Comparison of ENCODE assay signal across 6 cellular contexts in genomic region chr17:28716740-28717577, GRCh38. TPM values are rescaled to one million over a fixed set of nuclear protein-coding genes. Genes with fewer than 3 reads are reported as not detected.
DNase-seq lines count a peak whose midpoint lies in the region; ATAC-seq, FAIRE-seq and TF ChIP-seq lines count a peak whose summit lies in the region.

No MANE protein-coding gene starts in this region.

- peak in 1 of 2 experiments; percentile 55 for DNase-seq in A549 (ENCODE audit: low read depth in 1 of 2, low spot score in 1 of 2)
- peak; percentile 5 for DNase-seq in RCC 7860 (ENCODE audit: low spot score)
- DNase-seq in NCI-H1930 (lab: John Stamatoyannopoulos, UW) = no peak

- ATAC-seq in A549 (peak; percentile 2 to 3; a peak in 5 of 6 replicates), HG03565 (IDR thresholded peaks at IDR 0.05; ENCODE audit: unreplicated experiment) (no peak), HG02840 (IDR thresholded peaks at IDR 0.05; ENCODE audit: low FRiP score, unreplicated experiment) (no peak)

- H3K4me1 ChIP-seq in A549 = peaks cover 29% of the 10 kb centered on the region

- FAIRE-seq in A549 (lab: Jason Lieb, UNC) (no peak), RCC 7860 (lab: Jason Lieb, UNC) (no peak)

- no peak for TF ChIP-seq RAD21 in A549 (conservative IDR thresholded peaks at IDR 0.05 in 1 of 2, IDR thresholded peaks at IDR 0.05 in 1 of 2)

- POLR2A ChIA-PET in A549 (lab: Yijun Ruan, JAX) = interaction anchor here (0.6 to 1.4 kb wide), 4 partner anchors 10 to 72 kb away, joined by 3 to 4 read pairs (median 4); partner anchors contain the start of gene BLTP2

- H3K9me3 ChIP-seq in A549 (no peaks in the 10 kb centered on the region), iPS-18c (ENCODE audit: control insufficient read depth, insufficient read depth, low read length) (no peaks in the 10 kb centered on the region)

- whole genome bisulfite sequencing in A549 (ENCODE audit: missing lambda C conversion rate) = 6% methylated on average over 29 of the region's 63 CpGs

- H3K4me3 ChIP-seq in A549 = peak overlapping the region; percentile 77
- peak overlapping the region; percentile 86 for H3K4me3 ChIP-seq in iPS-18c (ENCODE audit: insufficient read depth, low read depth, low read length)

- CTCF ChIA-PET in A549 (lab: Yijun Ruan, JAX) = interaction anchor here (0.5 to 17.6 kb wide), 7 partner anchors 9 to 236 kb away, joined by 3 to 335 read pairs (median 7); partner anchors contain the start of genes BLTP2, SDF2, SUPT6H and TLCD1

- H3K27ac ChIP-seq in A549 = peak overlapping the region; percentile 96

- H3K4me2 ChIP-seq in A549 = peak overlapping the region; percentile 90

- no peak for TF ChIP-seq EP300 in A549 (IDR thresholded peaks at IDR 0.05)

- no peak for TF ChIP-seq POLR2A in A549 (IDR thresholded peaks at IDR 0.05; ENCODE audit: low read length)

- no peak for TF ChIP-seq CTCF in A549 (IDR thresholded peaks at IDR 0.05)

TF ChIP-seq in A549, 52 proteins besides CTCF, POLR2A, EP300 and RAD21:
- TF ChIP-seq MYC (IDR thresholded peaks at IDR 0.05; ENCODE audit: borderline replicate concordance, low read length) (no peak), NPAS2 (CRISPR knock-in tag; IDR thresholded peaks at IDR 0.05; ENCODE audit: borderline replicate concordance) (no peak), JUN (IDR thresholded peaks at IDR 0.05) (no peak)
- TF ChIP-seq, protein P1, sequence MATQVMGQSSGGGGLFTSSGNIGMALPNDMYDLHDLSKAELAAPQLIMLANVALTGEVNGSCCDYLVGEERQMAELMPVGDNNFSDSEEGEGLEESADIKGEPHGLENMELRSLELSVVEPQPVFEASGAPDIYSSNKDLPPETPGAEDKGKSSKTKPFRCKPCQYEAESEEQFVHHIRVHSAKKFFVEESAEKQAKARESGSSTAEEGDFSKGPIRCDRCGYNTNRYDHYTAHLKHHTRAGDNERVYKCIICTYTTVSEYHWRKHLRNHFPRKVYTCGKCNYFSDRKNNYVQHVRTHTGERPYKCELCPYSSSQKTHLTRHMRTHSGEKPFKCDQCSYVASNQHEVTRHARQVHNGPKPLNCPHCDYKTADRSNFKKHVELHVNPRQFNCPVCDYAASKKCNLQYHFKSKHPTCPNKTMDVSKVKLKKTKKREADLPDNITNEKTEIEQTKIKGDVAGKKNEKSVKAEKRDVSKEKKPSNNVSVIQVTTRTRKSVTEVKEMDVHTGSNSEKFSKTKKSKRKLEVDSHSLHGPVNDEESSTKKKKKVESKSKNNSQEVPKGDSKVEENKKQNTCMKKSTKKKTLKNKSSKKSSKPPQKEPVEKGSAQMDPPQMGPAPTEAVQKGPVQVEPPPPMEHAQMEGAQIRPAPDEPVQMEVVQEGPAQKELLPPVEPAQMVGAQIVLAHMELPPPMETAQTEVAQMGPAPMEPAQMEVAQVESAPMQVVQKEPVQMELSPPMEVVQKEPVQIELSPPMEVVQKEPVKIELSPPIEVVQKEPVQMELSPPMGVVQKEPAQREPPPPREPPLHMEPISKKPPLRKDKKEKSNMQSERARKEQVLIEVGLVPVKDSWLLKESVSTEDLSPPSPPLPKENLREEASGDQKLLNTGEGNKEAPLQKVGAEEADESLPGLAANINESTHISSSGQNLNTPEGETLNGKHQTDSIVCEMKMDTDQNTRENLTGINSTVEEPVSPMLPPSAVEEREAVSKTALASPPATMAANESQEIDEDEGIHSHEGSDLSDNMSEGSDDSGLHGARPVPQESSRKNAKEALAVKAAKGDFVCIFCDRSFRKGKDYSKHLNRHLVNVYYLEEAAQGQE (IDR thresholded peaks at IDR 0.05) = no peak

RNA-seq across cellular contexts. Expression of gene RAB34, which starts 0.7 kb away (rescaled TPM):
- polyA plus RNA-seq in A549 (2011; rRNA removed) (288 and 328 TPM in 2 replicates), A549 (2017; fragmentation: RNase III; extraction: RNeasy Plus Mini Kit Qiagen cat#74134 plus additional on column Dnase treatment) (207 to 212 TPM (median 211 TPM) in 3 replicates)
- polyA plus RNA-seq in A549 (2012; cell fraction: cytosol; rRNA removed) = 306 and 359 TPM in 2 replicates
- 404 and 498 TPM in 2 replicates for polyA plus RNA-seq in A549 (2012; cell fraction: nucleus; rRNA removed)
- polyA minus RNA-seq in A549 (2011; rRNA and poly(A)+ RNA removed) = 241 and 290 TPM in 2 replicates

RNA-seq across cellular contexts. Expression of gene RPL23A, which starts 2.8 kb away (rescaled TPM):
- polyA plus RNA-seq in A549 (2011; rRNA removed) = 2,521 and 2,887 TPM in 2 replicates
- 981 and 1,405 TPM in 2 replicates for polyA plus RNA-seq in A549 (2012; cell fraction: cytosol; rRNA removed)
- 284 and 498 TPM in 2 replicates for polyA plus RNA-seq in A549 (2012; cell fraction: nucleus; rRNA removed)
- polyA plus RNA-seq in A549 (2017; fragmentation: RNase III; extraction: RNeasy Plus Mini Kit Qiagen cat#74134 plus additional on column Dnase treatment) = 1,026 to 1,151 TPM (median 1,061 TPM) in 3 replicates
- polyA minus RNA-seq in A549 (2011; rRNA and poly(A)+ RNA removed) = 955 and 1,173 TPM in 2 replicates

RNA-seq across cellular contexts. Expression of gene PROCA1, which starts 5.3 kb away (rescaled TPM):
- polyA plus RNA-seq in A549 (2011; rRNA removed) (3.8 and 4.0 TPM in 2 replicates), A549 (2017; fragmentation: RNase III; extraction: RNeasy Plus Mini Kit Qiagen cat#74134 plus additional on column Dnase treatment) (2.5 to 4.9 TPM (median 4.2 TPM) in 3 replicates)
- polyA plus RNA-seq in A549 (2012; cell fraction: cytosol; rRNA removed) = 4.9 and 5.3 TPM in 2 replicates
- polyA plus RNA-seq in A549 (2012; cell fraction: nucleus; rRNA removed) = 20.2 and 24.0 TPM in 2 replicates
- polyA minus RNA-seq in A549 (2011; rRNA and poly(A)+ RNA removed) = 2.0 and 3.1 TPM in 2 replicates

RNA-seq across cellular contexts. Expression of gene TLCD1, which starts 9.1 kb away (rescaled TPM):
- polyA plus RNA-seq in A549 (2011; rRNA removed) = 83.3 and 86.7 TPM in 2 replicates
- polyA plus RNA-seq in A549 (2012; cell fraction: cytosol; rRNA removed) = 102 and 124 TPM in 2 replicates
- 56.4 and 64.3 TPM in 2 replicates for polyA plus RNA-seq in A549 (2012; cell fraction: nucleus; rRNA removed)
- polyA plus RNA-seq in A549 (2017; fragmentation: RNase III; extraction: RNeasy Plus Mini Kit Qiagen cat#74134 plus additional on column Dnase treatment) = 36.7 to 43.9 TPM (median 37.7 TPM) in 3 replicates
- polyA minus RNA-seq in A549 (2011; rRNA and poly(A)+ RNA removed) = 55.9 and 70.3 TPM in 2 replicates

RNA-seq across cellular contexts. Expression of gene NEK8, which starts 11.6 kb away (rescaled TPM):
- polyA plus RNA-seq in A549 (2011; rRNA removed) (5.1 and 7.7 TPM in 2 replicates), A549 (2017; fragmentation: RNase III; extraction: RNeasy Plus Mini Kit Qiagen cat#74134 plus additional on column Dnase treatment) (4.2 to 5.8 TPM (median 5.3 TPM) in 3 replicates)
- 7.1 and 7.7 TPM in 2 replicates for polyA plus RNA-seq in A549 (2012; cell fraction: cytosol; rRNA removed)
- 18.7 and 22.2 TPM in 2 replicates for polyA plus RNA-seq in A549 (2012; cell fraction: nucleus; rRNA removed)
- polyA minus RNA-seq in A549 (2011; rRNA and poly(A)+ RNA removed) = 11.4 and 16.4 TPM in 2 replicates

Comparison
In these comparisons a context has a peak if more than half of its experiments do, and no peak if none do; other contexts are left out.
1. ATAC-seq: peak in A549 (2 of 2); none in HG03565 (single experiment) and HG02840 (single experiment).